ENCODE assay signal across 1 cellular context in genomic region chr18:74436158-74436755, GRCh38.
TF ChIP-seq lines count a peak whose summit lies in the region.

No MANE protein-coding gene starts in this region.

TF ChIP-seq in GM23338, 12 proteins besides CTCF, POLR2A, EP300 and RAD21 (continued from another document):
- TF ChIP-seq, protein P1, sequence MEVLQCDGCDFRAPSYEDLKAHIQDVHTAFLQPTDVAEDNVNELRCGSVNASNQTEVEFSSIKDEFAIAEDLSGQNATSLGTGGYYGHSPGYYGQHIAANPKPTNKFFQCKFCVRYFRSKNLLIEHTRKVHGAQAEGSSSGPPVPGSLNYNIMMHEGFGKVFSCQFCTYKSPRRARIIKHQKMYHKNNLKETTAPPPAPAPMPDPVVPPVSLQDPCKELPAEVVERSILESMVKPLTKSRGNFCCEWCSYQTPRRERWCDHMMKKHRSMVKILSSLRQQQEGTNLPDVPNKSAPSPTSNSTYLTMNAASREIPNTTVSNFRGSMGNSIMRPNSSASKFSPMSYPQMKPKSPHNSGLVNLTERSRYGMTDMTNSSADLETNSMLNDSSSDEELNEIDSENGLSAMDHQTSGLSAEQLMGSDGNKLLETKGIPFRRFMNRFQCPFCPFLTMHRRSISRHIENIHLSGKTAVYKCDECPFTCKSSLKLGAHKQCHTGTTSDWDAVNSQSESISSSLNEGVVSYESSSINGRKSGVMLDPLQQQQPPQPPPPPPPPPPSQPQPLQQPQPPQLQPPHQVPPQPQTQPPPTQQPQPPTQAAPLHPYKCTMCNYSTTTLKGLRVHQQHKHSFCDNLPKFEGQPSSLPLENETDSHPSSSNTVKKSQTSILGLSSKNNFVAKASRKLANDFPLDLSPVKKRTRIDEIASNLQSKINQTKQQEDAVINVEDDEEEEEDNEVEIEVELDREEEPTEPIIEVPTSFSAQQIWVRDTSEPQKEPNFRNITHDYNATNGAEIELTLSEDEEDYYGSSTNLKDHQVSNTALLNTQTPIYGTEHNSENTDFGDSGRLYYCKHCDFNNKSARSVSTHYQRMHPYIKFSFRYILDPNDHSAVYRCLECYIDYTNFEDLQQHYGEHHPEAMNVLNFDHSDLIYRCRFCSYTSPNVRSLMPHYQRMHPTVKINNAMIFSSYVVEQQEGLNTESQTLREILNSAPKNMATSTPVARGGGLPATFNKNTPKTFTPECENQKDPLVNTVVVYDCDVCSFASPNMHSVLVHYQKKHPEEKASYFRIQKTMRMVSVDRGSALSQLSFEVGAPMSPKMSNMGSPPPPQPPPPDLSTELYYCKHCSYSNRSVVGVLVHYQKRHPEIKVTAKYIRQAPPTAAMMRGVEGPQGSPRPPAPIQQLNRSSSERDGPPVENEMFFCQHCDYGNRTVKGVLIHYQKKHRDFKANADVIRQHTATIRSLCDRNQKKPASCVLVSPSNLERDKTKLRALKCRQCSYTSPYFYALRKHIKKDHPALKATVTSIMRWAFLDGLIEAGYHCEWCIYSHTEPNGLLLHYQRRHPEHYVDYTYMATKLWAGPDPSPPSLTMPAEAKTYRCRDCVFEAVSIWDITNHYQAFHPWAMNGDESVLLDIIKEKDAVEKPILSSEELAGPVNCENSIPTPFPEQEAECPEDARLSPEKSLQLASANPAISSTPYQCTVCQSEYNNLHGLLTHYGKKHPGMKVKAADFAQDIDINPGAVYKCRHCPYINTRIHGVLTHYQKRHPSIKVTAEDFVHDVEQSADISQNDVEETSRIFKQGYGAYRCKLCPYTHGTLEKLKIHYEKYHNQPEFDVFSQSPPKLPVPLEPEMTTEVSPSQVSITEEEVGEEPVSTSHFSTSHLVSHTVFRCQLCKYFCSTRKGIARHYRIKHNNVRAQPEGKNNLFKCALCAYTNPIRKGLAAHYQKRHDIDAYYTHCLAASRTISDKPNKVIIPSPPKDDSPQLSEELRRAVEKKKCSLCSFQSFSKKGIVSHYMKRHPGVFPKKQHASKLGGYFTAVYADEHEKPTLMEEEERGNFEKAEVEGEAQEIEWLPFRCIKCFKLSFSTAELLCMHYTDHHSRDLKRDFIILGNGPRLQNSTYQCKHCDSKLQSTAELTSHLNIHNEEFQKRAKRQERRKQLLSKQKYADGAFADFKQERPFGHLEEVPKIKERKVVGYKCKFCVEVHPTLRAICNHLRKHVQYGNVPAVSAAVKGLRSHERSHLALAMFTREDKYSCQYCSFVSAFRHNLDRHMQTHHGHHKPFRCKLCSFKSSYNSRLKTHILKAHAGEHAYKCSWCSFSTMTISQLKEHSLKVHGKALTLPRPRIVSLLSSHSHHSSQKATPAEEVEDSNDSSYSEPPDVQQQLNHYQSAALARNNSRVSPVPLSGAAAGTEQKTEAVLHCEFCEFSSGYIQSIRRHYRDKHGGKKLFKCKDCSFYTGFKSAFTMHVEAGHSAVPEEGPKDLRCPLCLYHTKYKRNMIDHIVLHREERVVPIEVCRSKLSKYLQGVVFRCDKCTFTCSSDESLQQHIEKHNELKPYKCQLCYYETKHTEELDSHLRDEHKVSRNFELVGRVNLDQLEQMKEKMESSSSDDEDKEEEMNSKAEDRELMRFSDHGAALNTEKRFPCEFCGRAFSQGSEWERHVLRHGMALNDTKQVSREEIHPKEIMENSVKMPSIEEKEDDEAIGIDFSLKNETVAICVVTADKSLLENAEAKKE (CRISPR knock-in tag; IDR thresholded peaks at IDR 0.05): no peak
- TF ChIP-seq ETS1 (IDR thresholded peaks at IDR 0.05) (no peak), EZH2phosphoT487 (IDR thresholded peaks at IDR 0.05; ENCODE audit: unreplicated experiment) (no peak)
